In the genomic region with DNA sequence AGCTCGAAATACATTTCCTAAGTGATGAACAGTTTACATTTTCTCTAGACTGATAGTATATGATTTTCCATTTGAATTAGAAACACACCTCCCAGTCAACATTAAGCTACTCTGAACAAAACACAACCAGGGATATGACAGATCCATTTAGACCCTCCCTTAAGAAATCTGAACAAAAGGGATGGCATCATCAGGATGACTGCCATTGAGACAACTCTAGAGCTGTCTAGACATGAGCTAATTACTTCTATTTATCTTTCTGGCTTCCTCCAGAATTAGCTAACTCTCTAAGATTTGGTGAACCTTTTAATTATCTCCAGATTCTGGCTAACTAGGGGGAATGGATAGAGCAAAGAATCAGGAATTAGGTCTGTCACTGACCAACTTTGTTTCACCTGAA, we compare ENCODE assay signal across 32 cellular contexts.
"Had no signal": no experiment of that assay in that cellular context is flagged by ENCODE, and none has a peak within 500 bp of the region (broad histone marks: within the 10 kb centered on the region; RNA-seq: fewer than 3 reads in every experiment).

No MANE protein-coding gene starts in this region.

- H3K36me3 ChIP-seq: SJCRH30, WERI-Rb-1 had no signal

- H3K4me3 ChIP-seq: SJCRH30, SK-N-MC had no signal

- H3K4me2 ChIP-seq: KMS-11 had no signal

- H3K27me3 ChIP-seq: SJCRH30 had no signal

- DNase-seq: activated CD4-positive, alpha-beta T cell treated with anti-CD3 and anti-CD28 coated beads for 1 hour; activated CD4-positive, alpha-beta T cell treated with anti-CD3 and anti-CD28 coated beads, Interleukin-2, amount 10 ng/mL, durations not matched to agents 24 days and 14 days; activated CD4-positive, alpha-beta T cell treated with anti-CD3 and anti-CD28 coated beads, Interleukin-2, amount 50 U/mL, for 4 hours; activated CD4-positive, CD25-positive, alpha-beta regulatory T cell; activated CD8-positive, alpha-beta T cell treated with anti-CD3 and anti-CD28 coated beads for 36 hours; activated effector memory CD4-positive, alpha-beta T cell treated with anti-CD3 and anti-CD28 coated beads, Interleukin-2, amount 50 U/mL, for 16 hours; activated naive CD4-positive, alpha-beta T cell; activated naive CD4-positive, alpha-beta T cell treated with anti-CD3 and anti-CD28 coated beads, Interleukin-2, amount 50 U/mL, for 16 hours; activated naive CD8-positive, alpha-beta T cell treated with anti-CD3 and anti-CD28 coated beads for 36 hours; activated T-cell treated with anti-CD3 and anti-CD28 coated beads, Interleukin-2, amount 50 U/mL, for 1 hour; activated T-cell treated with anti-CD3 and anti-CD28 coated beads, Interleukin-2, amount 50 U/mL, for 72 hours; amniotic stem cell; aorta; MM.1S; MV-4-11; NCI-H1092; NCI-H1417; NCI-H146; NCI-H187; NCI-H2029 treated with DMSO at 0.1 percent for 48 hours; NCI-H2107; NCI-H226; NCI-H446 treated with DMSO at 0.1 percent for 48 hours; NCI-H524; SHP77; SJCRH30; T1000; WERI-Rb-1 had no signal

- ATAC-seq: activated CD8-positive, alpha-beta T cell treated with anti-CD3 and anti-CD28 coated beads for 36 hours; activated T-cell treated with anti-CD3 and anti-CD28 coated beads, Interleukin-2, amount 50 U/mL, for 72 hours; activated T-helper 17 cell treated with anti-CD3 and anti-CD28 coated beads, Interleukin-2, amount 50 U/mL, for 72 hours; Panc1 had no signal

- H3K27ac ChIP-seq: KMS-11, SJCRH30, SK-N-MC, WERI-Rb-1 had no signal

- H3K9ac ChIP-seq: KMS-11 had no signal
